ENCODE assay signal across 8 cellular contexts in genomic region chr4:23888421-23889319, GRCh38. TPM values are rescaled to one million over a fixed set of nuclear protein-coding genes. Genes with fewer than 3 reads are reported as not detected.
A peak's percentile ranks its signal among the peaks of the same experiment; 100 is the strongest.
DNase-seq lines count a peak whose midpoint lies in the region; ATAC-seq, FAIRE-seq and TF ChIP-seq lines count a peak whose summit lies in the region.

No MANE protein-coding gene starts in this region.

- no peak overlapping the region for H3K27ac ChIP-seq in HUES6 (ENCODE audit: low read depth, low read length)

- TF ChIP-seq CTCF in bronchial epithelial cell (IDR thresholded peaks at IDR 0.05; ENCODE audit: insufficient read depth, low read length, severe bottlenecking): no peak

- H3K36me3 ChIP-seq in HUES6 (ENCODE audit: control insufficient read depth, insufficient read depth, low read length) (no peaks in the 10 kb centered on the region), bronchial epithelial cell (ENCODE audit: control insufficient read depth, insufficient read depth, low read length) (no peaks in the 10 kb centered on the region)

- peak; percentile 32 for FAIRE-seq in bronchial epithelial cell (lab: Jason Lieb, UNC)

- H3K4me1 ChIP-seq in HUES6 (ENCODE audit: control insufficient read depth, insufficient read depth, low read length): peaks cover 56% of the 10 kb centered on the region

- peak overlapping the region; percentile 73 for H3K4me3 ChIP-seq in HUES6 (ENCODE audit: low read depth, low read length)
- peak overlapping the region; percentile 29 for H3K4me3 ChIP-seq in bronchial epithelial cell (ENCODE audit: low read depth, low read length)

- no peak for ATAC-seq in GM21367 (IDR thresholded peaks at IDR 0.05; ENCODE audit: unreplicated experiment)

- H3K27me3 ChIP-seq in HUES6 (ENCODE audit: control insufficient read depth, insufficient read depth, low read length) (peaks cover 19% of the 10 kb centered on the region), bronchial epithelial cell (ENCODE audit: control insufficient read depth, insufficient read depth, low read length) (peaks cover 4% of the 10 kb centered on the region)

- peak overlapping the region; percentile 61 for H3K9ac ChIP-seq in HUES6 (ENCODE audit: low read length)

- peak; percentile 57 for DNase-seq in bronchial epithelial cell (ENCODE audit: low read depth)
- peak; percentile 64 for DNase-seq in left kidney (ENCODE audit: low read depth, low spot score)
- peak; percentile 55 for DNase-seq in superior temporal gyrus (ENCODE audit: extremely low spot score)
- DNase-seq in activated CD8-positive, alpha-beta memory T cell treated with anti-CD3 and anti-CD28 coated beads for 24 hours: no peak
- DNase-seq in activated CD4-positive, CD25-positive, alpha-beta regulatory T cell (lab: John Stamatoyannopoulos, UW): no peak
- DNase-seq in HT-29 (ENCODE audit: low spot score): no peak

- no peaks in the 10 kb centered on the region for H3K9me3 ChIP-seq in HUES6 (ENCODE audit: control insufficient read depth, insufficient read depth, low read depth, low read length)

RNA-seq across cellular contexts. Expression of gene PPARGC1A, which starts 1.2 kb away (rescaled TPM):
- total RNA-seq in bronchial epithelial cell: 1.6 and 8.7 TPM in 2 replicates
- 0.08 TPM in 1 of 2 replicates, not detected in the other for total RNA-seq in HT-29 (2014; rRNA removed; shearing (Covaris generic))

Comparison
In these comparisons a context has a peak if more than half of its experiments do, and no peak if none do; other contexts are left out.
1. DNase-seq: peak in bronchial epithelial cell (single experiment), left kidney (single experiment) and superior temporal gyrus (single experiment); none in activated CD8-positive, alpha-beta memory T cell treated with anti-CD3 and anti-CD28 coated beads for 24 hours (single experiment), activated CD4-positive, CD25-positive, alpha-beta regulatory T cell (0 of 4) and HT-29 (single experiment).